Comparison of ENCODE assay signal across 20 cellular contexts in genomic region chr5:74507596-74507995, GRCh38.
DNase-seq lines count a peak whose midpoint lies in the region; ATAC-seq and TF ChIP-seq lines count a peak whose summit lies in the region.
"Had no signal": no experiment of that assay in that cellular context is flagged by ENCODE, and none has a peak within 500 bp of the region (broad histone marks: within the 10 kb centered on the region; RNA-seq: fewer than 3 reads in every experiment).

No MANE protein-coding gene starts in this region.

- H3K4me2 ChIP-seq in PC-3 (ENCODE audit: low read length) = no peak overlapping the region

- no peak overlapping the region for H3K9ac ChIP-seq in PC-3 (ENCODE audit: low read length)

- no TSS peak for BruUV-seq in PC-3 (replicated peaks; lab: Mats Ljungman, UMichigan)

- H3K4me3 Mint-ChIP-seq in brain (no peak overlapping the region), nephron progenitor cell (no peak overlapping the region)

- no peaks in the 10 kb centered on the region for H3K27me3 ChIP-seq in PC-3 (ENCODE audit: low read length)
- H3K27me3 ChIP-seq: BE2C, MG63 had no signal

- intact Hi-C loops in PC-3 (cut with micrococcal nuclease) = no loop called here

- POLR2A ChIA-PET in PC-3 (lab: Charles Lee; ENCODE audit: unreplicated experiment) = no interaction called here

- ATAC-seq in PC-3 (no peak), GM18858 (IDR thresholded peaks at IDR 0.05; ENCODE audit: unreplicated experiment) (no peak)
- ATAC-seq: HepG2, K562 had no signal

- DNase-seq in NCI-H524 treated with DMSO at 0.1 percent for 48 hours (lab: John Stamatoyannopoulos, UW) (peak; percentile 28), nephron progenitor cell (no peak), PC-3 (no peak), glomerular visceral epithelial cell (ENCODE audit: extremely low spot score) (no peak)
- no peak for DNase-seq in activated CD4-positive, alpha-beta T cell treated with anti-CD3 and anti-CD28 coated beads for 4 hours
- DNase-seq: BE2C, DMS79, MG63, NCI-H1436 treated with DMSO at 0.1 percent for 48 hours, NCI-H2029, NCI-H510A, NCI-H774, Right ventricle myocardium superior had no signal

- H3K27me3 Mint-ChIP-seq in brain (no peaks in the 10 kb centered on the region), nephron progenitor cell (ENCODE audit: low read depth, poor library complexity) (peaks cover 6% of the 10 kb centered on the region)

- H3K9me3 Mint-ChIP-seq in brain = peaks cover 0 to 5% (median 0%) of the 10 kb centered on the region in 5 experiments
- no peaks in the 10 kb centered on the region for H3K9me3 Mint-ChIP-seq in nephron progenitor cell

- no peak for TF ChIP-seq CTCF in brain (conservative IDR thresholded peaks at IDR 0.05)
- no peak for TF ChIP-seq CTCF in nephron progenitor cell (IDR thresholded peaks at IDR 0.05)
- TF ChIP-seq CTCF in PC-3 (conservative IDR thresholded peaks at IDR 0.05; ENCODE audit: low read depth, low read length) = no peak

- H3K4me1 Mint-ChIP-seq in brain (peaks cover 25% of the 10 kb centered on the region), nephron progenitor cell (peaks cover 39% of the 10 kb centered on the region)

- no peaks in the 10 kb centered on the region for H3K9me3 ChIP-seq in PC-3 (ENCODE audit: low read length)
- H3K9me3 ChIP-seq: BE2C, HAP-1, MG63 had no signal

- no peaks in the 10 kb centered on the region for H3F3A ChIP-seq in PC-3 (ENCODE audit: low read length, unreplicated experiment)

- H3K27ac Mint-ChIP-seq in brain = peak overlapping the region in 3 of 5 experiments; percentile 16 to 42 (median 37)
- H3K27ac Mint-ChIP-seq in nephron progenitor cell = peak overlapping the region; percentile 84

- CTCF ChIA-PET in PC-3 (lab: Charles Lee) = no interaction called here

- H3K79me2 ChIP-seq in PC-3 (ENCODE audit: low read length) = no peaks in the 10 kb centered on the region

- no peaks in the 10 kb centered on the region for H3K4me1 ChIP-seq in PC-3 (ENCODE audit: insufficient read depth, low read length)
- H3K4me1 ChIP-seq: HAP-1 had no signal

- H3K4me3 ChIP-seq in PC-3 (ENCODE audit: low read length) = no peak overlapping the region
- H3K4me3 ChIP-seq: HAP-1, K562, MG63, SK-N-MC had no signal

- H3K27ac ChIP-seq in PC-3 (ENCODE audit: low read length) = no peak overlapping the region
- H3K27ac ChIP-seq: HL-60, SK-N-MC had no signal

- no peaks in the 10 kb centered on the region for H3K36me3 ChIP-seq in PC-3 (ENCODE audit: low read depth, low read length)
- H3K36me3 ChIP-seq: BE2C, HAP-1, MG63 had no signal

- no peaks in the 10 kb centered on the region for H4K20me1 ChIP-seq in PC-3 (ENCODE audit: low read length)

- no peak overlapping the region for H2AFZ ChIP-seq in PC-3 (ENCODE audit: low read length)

- H3K9me2 ChIP-seq in PC-3 (replicated peaks; ENCODE audit: low read length) = no peaks in the 10 kb centered on the region

- H3K36me3 Mint-ChIP-seq in brain (no peaks in the 10 kb centered on the region), nephron progenitor cell (ENCODE audit: low read depth) (no peaks in the 10 kb centered on the region)
